ENCODE assay signal across 8 cellular contexts in the genomic region with DNA sequence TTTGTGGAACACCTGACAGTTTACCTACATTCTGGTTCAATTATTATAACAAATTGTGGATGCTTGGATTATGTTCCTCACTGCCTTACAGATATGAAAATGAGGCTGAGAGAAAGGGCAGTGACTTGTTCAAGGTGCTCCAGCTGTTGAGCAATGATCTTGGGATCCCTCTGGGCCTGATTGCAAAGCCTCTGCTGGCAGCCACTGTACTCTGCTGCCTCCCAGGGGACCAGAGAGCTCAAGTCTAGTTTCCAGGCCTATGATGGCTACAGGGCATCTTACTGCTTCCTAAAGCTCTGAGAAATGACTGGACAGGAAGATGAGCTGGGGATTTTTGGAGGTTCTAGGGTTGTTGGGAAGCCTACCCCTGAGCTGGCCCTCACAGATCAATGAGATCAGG. TPM values are rescaled to one million over a fixed set of nuclear protein-coding genes. Genes with fewer than 3 reads are reported as not detected.
DNase-seq lines count a peak whose midpoint lies in the region; ATAC-seq and TF ChIP-seq lines count a peak whose summit lies in the region.

No MANE protein-coding gene starts in this region.

- TF ChIP-seq POLR2A in adrenal gland (IDR thresholded peaks at IDR 0.05), result no peak

- TF ChIP-seq CTCF in fibroblast of lung (conservative IDR thresholded peaks at IDR 0.05 in 1 of 2, IDR thresholded peaks at IDR 0.05 in 1 of 2; ENCODE audit: low read depth in 1 of 2, low read length in 2 of 2) (peak; percentile 32 to 49), adrenal gland (IDR thresholded peaks at IDR 0.05) (peak in 1 of 6 experiments; percentile 11)

- no peaks in the 10 kb centered on the region for H4K20me1 ChIP-seq in fibroblast of lung (ENCODE audit: control insufficient read depth, extremely low read depth, insufficient read depth, low read length)

- H3K9me3 ChIP-seq in fibroblast of lung (ENCODE audit: control insufficient read depth, insufficient read depth, low read depth, low read length) (no peaks in the 10 kb centered on the region), adrenal gland (replicated peaks in 1 of 3) (no peaks in the 10 kb centered on the region)

- H3K4me3 ChIP-seq in fibroblast of lung (replicated peaks in 1 of 4; ENCODE audit: control extremely low read depth in 1 of 4, insufficient read depth in 1 of 4, low read depth in 3 of 4, low read length in 4 of 4), result no peak overlapping the region
- H3K4me3 ChIP-seq in adrenal gland, result no peak overlapping the region

- intact Hi-C loops in adrenal gland (cut with DNase I), result loop anchor here in 1 of 2 donors (10.0 kb wide), 1 partner anchor 101 kb away; no protein-coding TSS in a partner anchor
- intact Hi-C loops in left cardiac atrium (cut with DNase I), result loop anchor here in 1 of 2 donors (10.0 kb wide), 1 partner anchor 91 kb away; a partner anchor contains a TSS

- no peak overlapping the region for H3K4me2 ChIP-seq in fibroblast of lung (ENCODE audit: extremely low read depth, insufficient read depth, low read length)

- H3K79me2 ChIP-seq in fibroblast of lung (ENCODE audit: control insufficient read depth, insufficient read depth, low read length), result no peaks in the 10 kb centered on the region

- H3K27me3 ChIP-seq in fibroblast of lung (ENCODE audit: control insufficient read depth, insufficient read depth, low read length) (no peaks in the 10 kb centered on the region), adrenal gland (no peaks in the 10 kb centered on the region)

- H3K36me3 ChIP-seq in fibroblast of lung (ENCODE audit: control insufficient read depth, insufficient read depth, low read length), result no peaks in the 10 kb centered on the region
- H3K36me3 ChIP-seq in adrenal gland (replicated peaks in 1 of 2), result no peaks in the 10 kb centered on the region

- H2AFZ ChIP-seq in fibroblast of lung (ENCODE audit: low read length), result no peak overlapping the region

- peaks cover 3% of the 10 kb centered on the region for H3K4me1 ChIP-seq in fibroblast of lung (ENCODE audit: control insufficient read depth, extremely low read depth, insufficient read depth, low read length)
- H3K4me1 ChIP-seq in adrenal gland (replicated peaks in 1 of 2), result peaks cover 8 to 12% of the 10 kb centered on the region in 2 donors

- ATAC-seq in HG02642 (IDR thresholded peaks at IDR 0.05; ENCODE audit: poor library complexity, unreplicated experiment) (peak; percentile 70), left cardiac atrium (no peak)

- H3K9ac ChIP-seq in fibroblast of lung (ENCODE audit: insufficient read depth, low read length), result no peak overlapping the region

- H3K27ac ChIP-seq in fibroblast of lung (ENCODE audit: insufficient read depth, low read length), result no peak overlapping the region
- H3K27ac ChIP-seq in adrenal gland, result no peak overlapping the region

- peak; percentile 34 to 47 for DNase-seq in activated T-cell treated with anti-CD3 and anti-CD28 coated beads, Interleukin-2, amount 50 U/mL, for 48 hours
- DNase-seq in activated T-cell treated with anti-CD3 and anti-CD28 coated beads, Interleukin-2, amount 50 U/mL, for 1 hour, result no peak
- DNase-seq in NCI-H82 (lab: John Stamatoyannopoulos, UW) (peak; percentile 74), fibroblast of lung (ENCODE audit: low read depth in 2 of 2) (peak; percentile 52 to 72), adrenal gland (no peak), left cardiac atrium (no peak)
- DNase-seq in activated CD4-positive, CD25-positive, alpha-beta regulatory T cell (lab: John Stamatoyannopoulos, UW), result no peak

RNA-seq across cellular contexts. Expression of a gene that starts 2.3 kb away (rescaled TPM):
- total RNA-seq in fibroblast of lung (0.77 and 1.5 TPM in 2 replicates), adrenal gland (1 to 10 TPM in 3 of 8 donors, under 1 TPM in 5; 0.42 to 1.8 (median 0.77) TPM), left cardiac atrium (1 to 10 TPM; 1.8 TPM)
- polyA plus RNA-seq in fibroblast of lung (0.75 and 0.94 TPM in 2 replicates), adrenal gland (1 to 10 TPM in 2 of 3 donors, under 1 TPM in 1; 0.40 to 1.4 (median 1.0) TPM)
- polyA plus RNA-seq in fibroblast of lung (2012), result 0.73 and 0.96 TPM in 2 replicates
- 1.5 TPM in 1 of 2 replicates, not detected in the other for polyA minus RNA-seq in fibroblast of lung (ENCODE audit: low replicate concordance)

Comparison
In these comparisons a context has a peak if more than half of its experiments do, and no peak if none do; other contexts are left out.
1. DNase-seq: peak in activated T-cell treated with anti-CD3 and anti-CD28 coated beads, Interleukin-2, amount 50 U/mL, for 48 hours (2 of 2), NCI-H82 (single experiment) and fibroblast of lung (2 of 2); none in activated T-cell treated with anti-CD3 and anti-CD28 coated beads, Interleukin-2, amount 50 U/mL, for 1 hour (single experiment), adrenal gland (0 of 7), left cardiac atrium (single experiment) and activated CD4-positive, CD25-positive, alpha-beta regulatory T cell (0 of 4).